1 cellular context compared by ENCODE assay signal in the genomic region with DNA sequence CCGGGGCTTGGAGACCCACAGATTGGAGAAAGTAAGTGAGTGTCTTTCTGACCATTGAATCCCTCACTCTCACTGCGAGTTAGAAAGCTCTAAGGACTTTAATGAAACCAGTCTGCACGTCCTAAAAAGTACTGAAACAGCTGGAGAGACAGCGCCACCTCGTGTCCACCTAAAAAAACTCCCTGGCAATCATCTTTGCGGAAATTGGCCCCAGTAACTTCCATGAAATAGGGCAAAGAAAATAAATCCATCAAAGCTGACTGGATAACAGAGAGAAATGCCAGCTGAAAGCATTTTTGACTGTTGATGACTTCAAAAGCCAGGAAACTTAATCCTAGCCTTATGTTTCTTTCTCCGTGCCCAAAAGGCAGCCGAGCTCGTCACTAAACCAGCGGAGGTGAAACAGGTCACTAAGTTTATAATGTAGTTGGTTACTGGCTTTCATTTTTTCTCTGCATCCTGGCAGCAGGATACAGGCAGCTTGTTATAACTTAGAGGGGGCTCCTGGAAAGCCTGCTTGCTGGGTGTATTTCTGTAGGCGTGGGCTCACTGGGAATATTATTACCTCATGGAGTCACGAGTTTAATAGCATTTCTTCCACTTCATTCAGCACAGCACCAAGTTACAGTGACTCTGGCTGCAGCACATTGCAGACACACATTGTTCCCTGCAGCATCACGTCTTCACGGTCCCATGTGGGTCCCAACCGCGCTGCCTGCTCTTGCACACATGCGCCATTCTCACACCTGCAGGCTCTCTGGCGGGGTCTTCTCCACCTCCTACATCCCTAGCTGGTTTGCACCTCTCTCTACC.
TF ChIP-seq lines count a peak whose summit lies in the region.

No MANE protein-coding gene starts in this region.

TF ChIP-seq in HepG2, 621 proteins besides CTCF, POLR2A, EP300 and RAD21 (continued from another document):
- TF ChIP-seq, protein P1, sequence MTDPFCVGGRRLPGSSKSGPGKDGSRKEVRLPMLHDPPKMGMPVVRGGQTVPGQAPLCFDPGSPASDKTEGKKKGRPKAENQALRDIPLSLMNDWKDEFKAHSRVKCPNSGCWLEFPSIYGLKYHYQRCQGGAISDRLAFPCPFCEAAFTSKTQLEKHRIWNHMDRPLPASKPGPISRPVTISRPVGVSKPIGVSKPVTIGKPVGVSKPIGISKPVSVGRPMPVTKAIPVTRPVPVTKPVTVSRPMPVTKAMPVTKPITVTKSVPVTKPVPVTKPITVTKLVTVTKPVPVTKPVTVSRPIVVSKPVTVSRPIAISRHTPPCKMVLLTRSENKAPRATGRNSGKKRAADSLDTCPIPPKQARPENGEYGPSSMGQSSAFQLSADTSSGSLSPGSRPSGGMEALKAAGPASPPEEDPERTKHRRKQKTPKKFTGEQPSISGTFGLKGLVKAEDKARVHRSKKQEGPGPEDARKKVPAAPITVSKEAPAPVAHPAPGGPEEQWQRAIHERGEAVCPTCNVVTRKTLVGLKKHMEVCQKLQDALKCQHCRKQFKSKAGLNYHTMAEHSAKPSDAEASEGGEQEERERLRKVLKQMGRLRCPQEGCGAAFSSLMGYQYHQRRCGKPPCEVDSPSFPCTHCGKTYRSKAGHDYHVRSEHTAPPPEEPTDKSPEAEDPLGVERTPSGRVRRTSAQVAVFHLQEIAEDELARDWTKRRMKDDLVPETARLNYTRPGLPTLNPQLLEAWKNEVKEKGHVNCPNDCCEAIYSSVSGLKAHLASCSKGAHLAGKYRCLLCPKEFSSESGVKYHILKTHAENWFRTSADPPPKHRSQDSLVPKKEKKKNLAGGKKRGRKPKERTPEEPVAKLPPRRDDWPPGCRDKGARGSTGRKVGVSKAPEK (CRISPR knock-in tag; IDR thresholded peaks at IDR 0.05; ENCODE audit: borderline replicate concordance): no peak
- TF ChIP-seq, protein P2, sequence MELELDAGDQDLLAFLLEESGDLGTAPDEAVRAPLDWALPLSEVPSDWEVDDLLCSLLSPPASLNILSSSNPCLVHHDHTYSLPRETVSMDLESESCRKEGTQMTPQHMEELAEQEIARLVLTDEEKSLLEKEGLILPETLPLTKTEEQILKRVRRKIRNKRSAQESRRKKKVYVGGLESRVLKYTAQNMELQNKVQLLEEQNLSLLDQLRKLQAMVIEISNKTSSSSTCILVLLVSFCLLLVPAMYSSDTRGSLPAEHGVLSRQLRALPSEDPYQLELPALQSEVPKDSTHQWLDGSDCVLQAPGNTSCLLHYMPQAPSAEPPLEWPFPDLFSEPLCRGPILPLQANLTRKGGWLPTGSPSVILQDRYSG (CRISPR knock-in tag; IDR thresholded peaks at IDR 0.05): no peak
- TF ChIP-seq, protein P3, sequence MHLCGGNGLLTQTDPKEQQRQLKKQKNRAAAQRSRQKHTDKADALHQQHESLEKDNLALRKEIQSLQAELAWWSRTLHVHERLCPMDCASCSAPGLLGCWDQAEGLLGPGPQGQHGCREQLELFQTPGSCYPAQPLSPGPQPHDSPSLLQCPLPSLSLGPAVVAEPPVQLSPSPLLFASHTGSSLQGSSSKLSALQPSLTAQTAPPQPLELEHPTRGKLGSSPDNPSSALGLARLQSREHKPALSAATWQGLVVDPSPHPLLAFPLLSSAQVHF (CRISPR knock-in tag; IDR thresholded peaks at IDR 0.05): no peak
- TF ChIP-seq ZNF567 (CRISPR knock-in tag; IDR thresholded peaks at IDR 0.05; ENCODE audit: borderline replicate concordance): no peak
